Comparison of ENCODE assay signal across 1 cellular context in the genomic region with DNA sequence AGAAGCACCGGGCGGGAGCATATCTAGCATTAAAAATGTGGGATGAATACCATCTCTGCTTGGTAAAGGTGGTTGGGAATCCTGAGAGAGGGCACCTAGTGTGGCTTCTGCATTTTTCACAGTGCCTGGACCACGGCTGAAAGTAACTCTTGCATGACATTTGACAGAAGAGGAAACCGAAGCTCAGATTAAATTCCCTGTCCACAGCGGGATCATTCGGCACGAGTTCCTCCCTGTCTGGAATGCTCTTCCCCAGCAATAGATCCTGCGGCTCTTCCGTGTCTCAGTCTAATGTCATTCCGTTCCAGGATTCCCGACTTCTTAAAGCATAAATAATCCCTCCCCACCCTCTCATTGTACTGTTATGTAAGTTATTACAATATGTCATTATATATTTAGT.
TF ChIP-seq lines count a peak whose summit lies in the region.

No MANE protein-coding gene starts in this region.

TF ChIP-seq in HCT116, 20 proteins besides CTCF, POLR2A, EP300 and RAD21:
- no peak for TF ChIP-seq ZBTB33 (IDR thresholded peaks at IDR 0.05; ENCODE audit: extremely low read depth, insufficient replicate concordance, low read length)
- TF ChIP-seq, protein P1, sequence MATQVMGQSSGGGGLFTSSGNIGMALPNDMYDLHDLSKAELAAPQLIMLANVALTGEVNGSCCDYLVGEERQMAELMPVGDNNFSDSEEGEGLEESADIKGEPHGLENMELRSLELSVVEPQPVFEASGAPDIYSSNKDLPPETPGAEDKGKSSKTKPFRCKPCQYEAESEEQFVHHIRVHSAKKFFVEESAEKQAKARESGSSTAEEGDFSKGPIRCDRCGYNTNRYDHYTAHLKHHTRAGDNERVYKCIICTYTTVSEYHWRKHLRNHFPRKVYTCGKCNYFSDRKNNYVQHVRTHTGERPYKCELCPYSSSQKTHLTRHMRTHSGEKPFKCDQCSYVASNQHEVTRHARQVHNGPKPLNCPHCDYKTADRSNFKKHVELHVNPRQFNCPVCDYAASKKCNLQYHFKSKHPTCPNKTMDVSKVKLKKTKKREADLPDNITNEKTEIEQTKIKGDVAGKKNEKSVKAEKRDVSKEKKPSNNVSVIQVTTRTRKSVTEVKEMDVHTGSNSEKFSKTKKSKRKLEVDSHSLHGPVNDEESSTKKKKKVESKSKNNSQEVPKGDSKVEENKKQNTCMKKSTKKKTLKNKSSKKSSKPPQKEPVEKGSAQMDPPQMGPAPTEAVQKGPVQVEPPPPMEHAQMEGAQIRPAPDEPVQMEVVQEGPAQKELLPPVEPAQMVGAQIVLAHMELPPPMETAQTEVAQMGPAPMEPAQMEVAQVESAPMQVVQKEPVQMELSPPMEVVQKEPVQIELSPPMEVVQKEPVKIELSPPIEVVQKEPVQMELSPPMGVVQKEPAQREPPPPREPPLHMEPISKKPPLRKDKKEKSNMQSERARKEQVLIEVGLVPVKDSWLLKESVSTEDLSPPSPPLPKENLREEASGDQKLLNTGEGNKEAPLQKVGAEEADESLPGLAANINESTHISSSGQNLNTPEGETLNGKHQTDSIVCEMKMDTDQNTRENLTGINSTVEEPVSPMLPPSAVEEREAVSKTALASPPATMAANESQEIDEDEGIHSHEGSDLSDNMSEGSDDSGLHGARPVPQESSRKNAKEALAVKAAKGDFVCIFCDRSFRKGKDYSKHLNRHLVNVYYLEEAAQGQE (IDR thresholded peaks at IDR 0.05; ENCODE audit: low read depth): no peak
- TF ChIP-seq EZH2 (IDR thresholded peaks at IDR 0.05): no peak
- TF ChIP-seq EZH2phosphoT487 (IDR thresholded peaks at IDR 0.05; ENCODE audit: borderline replicate concordance): no peak
- no peak for TF ChIP-seq POLR2AphosphoS5 (IDR thresholded peaks at IDR 0.05; ENCODE audit: low read depth, low read length)
- no peak for TF ChIP-seq ELF1 (IDR thresholded peaks at IDR 0.05; ENCODE audit: borderline replicate concordance, low read depth)
- no peak for TF ChIP-seq MAX (IDR thresholded peaks at IDR 0.05)
- no peak for TF ChIP-seq ATF3 (IDR thresholded peaks at IDR 0.05)
- TF ChIP-seq ZFX (IDR thresholded peaks at IDR 0.05): no peak
- no peak for TF ChIP-seq TCF7L2 (IDR thresholded peaks at IDR 0.05; ENCODE audit: borderline replicate concordance, extremely low read depth, insufficient read depth, insufficient read length)
- TF ChIP-seq ZNF274 (IDR thresholded peaks at IDR 0.05; ENCODE audit: low read depth, low read length): no peak
- TF ChIP-seq JUND (IDR thresholded peaks at IDR 0.05): no peak
- TF ChIP-seq SRF (IDR thresholded peaks at IDR 0.05; ENCODE audit: low read depth): no peak
TF ChIP-seq in HCT116: peak in this region for 0.
